ENCODE assay signal across 19 cellular contexts in genomic region chr9:91055845-91056244, GRCh38.
"Had no signal": no experiment of that assay in that cellular context is flagged by ENCODE, and none has a peak within 500 bp of the region (broad histone marks: within the 10 kb centered on the region; RNA-seq: fewer than 3 reads in every experiment).

No MANE protein-coding gene starts in this region.

- H3K9me3 Mint-ChIP-seq: central memory CD8-positive, alpha-beta T cell; naive B cell; neural crest cell; type B pancreatic cell had no signal

- H3K4me3 Mint-ChIP-seq: activated naive CD8-positive, alpha-beta T cell treated with anti-CD3 and anti-CD28 coated beads, Interleukin-2, amount 10 ng/mL, durations not matched to agents 7 days and 5 days; brain; central memory CD8-positive, alpha-beta T cell; naive B cell; neural crest cell; type B pancreatic cell had no signal

- H3K27ac ChIP-seq: colonic mucosa, gastrocnemius medialis, heart left ventricle, psoas muscle, SK-N-MC, testis had no signal

- ATAC-seq: esophagus mucosa, gastrocnemius medialis, heart left ventricle, mucosa of descending colon, psoas muscle, right cardiac atrium had no signal

- H3K4me1 ChIP-seq: colonic mucosa had no signal

- H3K27me3 Mint-ChIP-seq: central memory CD8-positive, alpha-beta T cell; type B pancreatic cell had no signal

- H3K4me3 ChIP-seq: colonic mucosa, gastrocnemius medialis, heart left ventricle, mucosa of descending colon, psoas muscle, SK-N-MC, testis had no signal

- DNase-seq: activated effector memory CD4-positive, alpha-beta T cell treated with Interleukin-2 at 50 U/mL for 16 hours; activated naive CD8-positive, alpha-beta T cell treated with anti-CD3 and anti-CD28 coated beads, Interleukin-2, amount 10 ng/mL, durations not matched to agents 7 days and 5 days; anterior cingulate cortex; colonic mucosa; gastrocnemius medialis; heart left ventricle; mesenchymal stem cell; mucosa of descending colon; naive B cell; psoas muscle; right cardiac atrium; stimulated activated CD4-positive, alpha-beta T cell treated with anti-CD3 and anti-CD28 coated beads, Interleukin-2, amount 100 ng/mL, for 24 hours; testis had no signal

- H3K36me3 ChIP-seq: colonic mucosa, gastrocnemius medialis, heart left ventricle had no signal

- H3K9me3 ChIP-seq: colonic mucosa, gastrocnemius medialis, heart left ventricle, mucosa of descending colon, psoas muscle, testis had no signal

- H3K36me3 Mint-ChIP-seq: brain, naive B cell, type B pancreatic cell had no signal

- H3K4me1 Mint-ChIP-seq: central memory CD8-positive, alpha-beta T cell; neural crest cell had no signal

- H3K27ac Mint-ChIP-seq: activated naive CD8-positive, alpha-beta T cell treated with anti-CD3 and anti-CD28 coated beads, Interleukin-2, amount 10 ng/mL, durations not matched to agents 7 days and 5 days; brain; naive B cell; type B pancreatic cell had no signal
